21 cellular contexts compared by ENCODE assay signal in the genomic region with DNA sequence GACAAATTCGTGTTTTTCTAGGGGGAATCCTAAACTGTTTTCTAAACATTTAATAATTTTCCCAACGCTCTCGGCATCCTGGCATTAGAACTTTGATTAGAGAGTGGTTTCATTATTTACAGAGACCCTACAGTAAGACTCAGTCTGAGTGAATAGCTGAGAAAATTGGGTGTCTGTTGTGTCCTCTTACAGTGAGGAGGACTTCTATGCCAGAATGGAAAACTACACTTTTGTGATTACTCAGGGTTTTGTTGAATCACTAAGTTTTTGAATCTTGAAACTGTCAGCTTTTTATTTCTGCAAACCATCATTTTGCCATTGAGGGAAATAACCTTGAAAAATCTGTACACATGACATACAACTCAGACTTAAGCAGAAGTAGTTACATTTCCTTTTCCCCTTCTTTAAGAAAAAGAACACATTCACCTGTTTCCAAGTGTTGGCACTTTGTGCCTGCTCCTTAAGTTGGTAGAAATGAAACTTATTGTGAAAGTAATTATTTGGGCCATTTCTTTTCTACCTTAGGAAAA.
"Had no signal": no experiment of that assay in that cellular context is flagged by ENCODE, and none has a peak within 500 bp of the region (broad histone marks: within the 10 kb centered on the region; RNA-seq: fewer than 3 reads in every experiment).

No MANE protein-coding gene starts in this region.

- DNase-seq: dorsolateral prefrontal cortex; effector CD8-positive, alpha-beta T cell; foreskin melanocyte; head of caudate nucleus; left colon; left ventricle myocardium superior; naive thymus-derived CD8-positive, alpha-beta T cell; posterior cingulate gyrus; spleen; stimulated activated CD4-positive, alpha-beta T cell treated with anti-CD3 and anti-CD28 coated beads, Interleukin-15, amount 100 ng/mL, for 24 hours; stimulated activated CD4-positive, alpha-beta T cell treated with anti-CD3 and anti-CD28 coated beads, Interleukin-1b, Interleukin-23, amount 100 ng/mL, for 48 hours; stimulated activated CD4-positive, alpha-beta T cell treated with anti-CD3 and anti-CD28 coated beads, Interleukin-4, amount 100 ng/mL, for 24 hours; stimulated activated naive CD4-positive, alpha-beta T cell; tibial artery; upper lobe of left lung; uterus had no signal

- H3K79me2 ChIP-seq: hepatocyte had no signal

- H3K4me3 ChIP-seq: coronary artery, dorsolateral prefrontal cortex, hepatocyte, lung, spleen, tibial artery, upper lobe of left lung, uterus had no signal

- H3K27me3 ChIP-seq: hepatocyte, neutrophil, spleen, tibial artery, upper lobe of left lung, uterus had no signal

- H3K27me3 Mint-ChIP-seq: naive thymus-derived CD8-positive, alpha-beta T cell had no signal

- ATAC-seq: left colon; left ventricle myocardium superior; naive thymus-derived CD8-positive, alpha-beta T cell; sciatic nerve had no signal

- H2AFZ ChIP-seq: hepatocyte had no signal

- H3K4me1 ChIP-seq: tibial artery, upper lobe of left lung, uterus had no signal

- H3K4me2 ChIP-seq: hepatocyte had no signal

- H3K4me3 Mint-ChIP-seq: naive thymus-derived CD8-positive, alpha-beta T cell had no signal

- H3K36me3 Mint-ChIP-seq: naive thymus-derived CD8-positive, alpha-beta T cell had no signal

- H3K36me3 ChIP-seq: neutrophil, spleen, tibial artery, upper lobe of left lung, uterus had no signal

- H3K27ac ChIP-seq: coronary artery, dorsolateral prefrontal cortex, hepatocyte, neutrophil, tibial artery, upper lobe of left lung, uterus had no signal
